ENCODE assay signal across 20 cellular contexts in the genomic region with DNA sequence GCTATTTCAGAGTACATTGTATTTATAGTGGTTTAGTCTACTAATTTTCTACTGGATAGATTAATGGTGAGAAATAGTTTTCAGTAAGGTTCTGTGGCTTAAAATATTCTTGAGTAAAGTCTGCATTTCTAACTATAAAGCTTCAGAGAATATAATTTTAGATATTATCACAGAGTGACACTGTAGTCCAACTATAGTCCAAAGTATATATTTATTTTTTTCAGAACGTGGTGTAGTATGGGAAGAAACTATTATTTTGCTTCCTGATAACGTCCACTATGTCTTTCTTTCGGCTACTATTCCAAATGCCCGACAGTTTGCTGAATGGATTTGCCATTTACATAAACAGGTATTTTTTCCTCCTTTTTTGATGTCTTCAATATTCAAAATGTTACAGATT.
"Had no signal": no experiment of that assay in that cellular context is flagged by ENCODE, and none has a peak within 500 bp of the region (broad histone marks: within the 10 kb centered on the region; RNA-seq: fewer than 3 reads in every experiment).

No MANE protein-coding gene starts in this region.

- H3K36me3 ChIP-seq: uterus had no signal

- H3K27me3 ChIP-seq: body of pancreas, foreskin keratinocyte, neutrophil, pancreas, stomach, suprapubic skin, uterus had no signal

- H3K9me3 Mint-ChIP-seq: activated CD4-positive, alpha-beta memory T cell treated with anti-CD3 and anti-CD28 coated beads for 36 hours; naive thymus-derived CD8-positive, alpha-beta T cell had no signal

- ATAC-seq: body of pancreas; foreskin keratinocyte; left colon; naive thymus-derived CD8-positive, alpha-beta T cell; pancreas; right cardiac atrium had no signal

- H3K4me3 Mint-ChIP-seq: activated CD4-positive, alpha-beta memory T cell treated with anti-CD3 and anti-CD28 coated beads for 36 hours; naive thymus-derived CD8-positive, alpha-beta T cell had no signal

- H3K9me3 ChIP-seq: body of pancreas, neutrophil, pancreas, stomach, suprapubic skin, uterus had no signal

- H3K4me3 ChIP-seq: body of pancreas, lung, pancreas, stomach, suprapubic skin, uterus had no signal

- H3K27ac Mint-ChIP-seq: activated CD4-positive, alpha-beta memory T cell treated with anti-CD3 and anti-CD28 coated beads for 36 hours had no signal

- H3K27me3 Mint-ChIP-seq: activated CD4-positive, alpha-beta memory T cell treated with anti-CD3 and anti-CD28 coated beads for 36 hours; naive thymus-derived CD8-positive, alpha-beta T cell had no signal

- DNase-seq: activated CD4-positive, alpha-beta memory T cell treated with anti-CD3 and anti-CD28 coated beads for 36 hours; activated CD4-positive, alpha-beta T cell treated with anti-CD3 and anti-CD28 coated beads for 48 hours; body of pancreas; dermis blood vessel endothelial cell; effector CD8-positive, alpha-beta T cell; erythroblast; foreskin keratinocyte; left colon; naive thymus-derived CD8-positive, alpha-beta T cell; pancreas; right cardiac atrium; stimulated activated CD4-positive, alpha-beta T cell treated with anti-CD3 and anti-CD28 coated beads, Interleukin-12 subunit alpha, Interleukin-12 subunit beta, amount 100 ng/mL, for 4 hours; stimulated activated CD4-positive, alpha-beta T cell treated with anti-CD3 and anti-CD28 coated beads, Interleukin-4, amount 100 ng/mL, for 4 hours; stomach; T1000; trophoblast cell; uterus had no signal

- H3K27ac ChIP-seq: foreskin keratinocyte, neutrophil, pancreas, suprapubic skin had no signal

- H3K4me1 ChIP-seq: foreskin keratinocyte, suprapubic skin, uterus had no signal
